20 cellular contexts compared by ENCODE assay signal in genomic region chr3:194273396-194274310, GRCh38.
A peak's percentile ranks its signal among the peaks of the same experiment; 100 is the strongest.
DNase-seq lines count a peak whose midpoint lies in the region; ATAC-seq and TF ChIP-seq lines count a peak whose summit lies in the region.
"Had no signal": no experiment of that assay in that cellular context is flagged by ENCODE, and none has a peak within 500 bp of the region (broad histone marks: within the 10 kb centered on the region; RNA-seq: fewer than 3 reads in every experiment).

No MANE protein-coding gene starts in this region.

- intact Hi-C loops in left ventricle myocardium inferior (cut with micrococcal nuclease) = no loop called here
- intact Hi-C loops in left cardiac atrium (cut with DNase I) = loop anchor here in 1 of 2 donors (5.0 kb wide), 1 partner anchor 34 kb away; no protein-coding TSS in a partner anchor
- intact Hi-C loops in upper lobe of right lung (cut with DNase I) = no loop called here

- H3K36me3 Mint-ChIP-seq in neural crest cell (ENCODE audit: low read depth) (peaks cover 2% of the 10 kb centered on the region), glutamatergic neuron (ENCODE audit: unreplicated experiment) (no peaks in the 10 kb centered on the region)
- H3K36me3 Mint-ChIP-seq: activated CD4-positive, alpha-beta memory T cell treated with anti-CD3 and anti-CD28 coated beads for 36 hours; CD4-positive, CD25-positive, alpha-beta regulatory T cell; stimulated activated memory B cell treated with anti-CD40 and anti-IgM and Interleukin-4, amounts not matched to agents 10 μg/mL and 1 μg/mL and 100 μg/mL, for 72 hours had no signal

- ATAC-seq in left cardiac atrium (no peak), upper lobe of right lung (no peak), HG02938 (IDR thresholded peaks at IDR 0.05; ENCODE audit: unreplicated experiment) (no peak)
- ATAC-seq: activated T-cell treated with anti-CD3 and anti-CD28 coated beads, Interleukin-2, amount 50 U/mL, for 72 hours; gastrocnemius medialis; stimulated activated memory B cell treated with anti-CD40 and anti-IgM and Interleukin-4, amounts not matched to agents 10 μg/mL and 1 μg/mL and 100 μg/mL, for 72 hours had no signal

- H3K27me3 ChIP-seq in left ventricle myocardium inferior (ENCODE audit: low read depth) = peaks cover 6% of the 10 kb centered on the region
- no peaks in the 10 kb centered on the region for H3K27me3 ChIP-seq in upper lobe of right lung
- H3K27me3 ChIP-seq: gastrocnemius medialis, Peyer's patch had no signal

- H3K27ac Mint-ChIP-seq in neural crest cell (ENCODE audit: unreplicated experiment) = no peak overlapping the region
- H3K27ac Mint-ChIP-seq in glutamatergic neuron (ENCODE audit: unreplicated experiment) = no peak overlapping the region
- H3K27ac Mint-ChIP-seq: activated CD4-positive, alpha-beta memory T cell treated with anti-CD3 and anti-CD28 coated beads for 36 hours; activated T-cell treated with anti-CD3 and anti-CD28 coated beads, Interleukin-2, amount 50 U/mL, for 72 hours; stimulated activated memory B cell treated with anti-CD40 and anti-IgM and Interleukin-4, amounts not matched to agents 10 μg/mL and 1 μg/mL and 100 μg/mL, for 72 hours had no signal

- peaks cover 72% of the 10 kb centered on the region for H3K4me1 ChIP-seq in left ventricle myocardium inferior
- peaks cover 56% of the 10 kb centered on the region for H3K4me1 ChIP-seq in upper lobe of right lung

- H3K9me3 Mint-ChIP-seq in neural crest cell (no peaks in the 10 kb centered on the region), glutamatergic neuron (ENCODE audit: unreplicated experiment) (peaks cover 13% of the 10 kb centered on the region)
- H3K9me3 Mint-ChIP-seq: activated CD4-positive, alpha-beta memory T cell treated with anti-CD3 and anti-CD28 coated beads for 36 hours; stimulated activated memory B cell treated with anti-CD40 and anti-IgM and Interleukin-4, amounts not matched to agents 10 μg/mL and 1 μg/mL and 100 μg/mL, for 72 hours had no signal

- H3K27me3 Mint-ChIP-seq in neural crest cell (ENCODE audit: low read depth) (peaks cover 46% of the 10 kb centered on the region), glutamatergic neuron (ENCODE audit: unreplicated experiment) (peaks cover 9% of the 10 kb centered on the region)

- H3K4me1 Mint-ChIP-seq in neural crest cell (peaks cover 84% of the 10 kb centered on the region), glutamatergic neuron (ENCODE audit: low read depth, unreplicated experiment) (peaks cover 20% of the 10 kb centered on the region)

- no peaks in the 10 kb centered on the region for H3K9me3 ChIP-seq in left ventricle myocardium inferior (replicated peaks)
- no peaks in the 10 kb centered on the region for H3K9me3 ChIP-seq in upper lobe of right lung
- H3K9me3 ChIP-seq: gastrocnemius medialis, Peyer's patch had no signal

- DNase-seq in left ventricle myocardium inferior = no peak
- no peak for DNase-seq in left cardiac atrium
- peak; percentile 45 for DNase-seq in ecto neural progenitor cell (ENCODE audit: low spot score)
- no peak for DNase-seq in neural crest cell (ENCODE audit: low read depth, low spot score)
- DNase-seq in upper lobe of right lung = peak; percentile 61
- DNase-seq in activated naive CD4-positive, alpha-beta T cell treated with Interleukin-2 at 50 U/mL for 16 hours = no peak
- no peak for DNase-seq in glutamatergic neuron
- DNase-seq: activated T-cell treated with anti-CD3 and anti-CD28 coated beads, Interleukin-2, amount 50 U/mL, for 72 hours; amniotic stem cell; CD4-positive, CD25-positive, alpha-beta regulatory T cell; gastrocnemius medialis; IMR-90; midbrain; NCI-H2081 treated with DMSO at 0.1 percent for 48 hours; Peyer's patch had no signal

- H3K4me3 Mint-ChIP-seq in neural crest cell (peak overlapping the region; percentile 60), glutamatergic neuron (ENCODE audit: unreplicated experiment) (no peak overlapping the region)
- H3K4me3 Mint-ChIP-seq: activated CD4-positive, alpha-beta memory T cell treated with anti-CD3 and anti-CD28 coated beads for 36 hours; activated T-cell treated with anti-CD3 and anti-CD28 coated beads, Interleukin-2, amount 50 U/mL, for 72 hours; CD4-positive, CD25-positive, alpha-beta regulatory T cell; stimulated activated memory B cell treated with anti-CD40 and anti-IgM and Interleukin-4, amounts not matched to agents 10 μg/mL and 1 μg/mL and 100 μg/mL, for 72 hours had no signal

- H3K36me3 ChIP-seq in left ventricle myocardium inferior (no peaks in the 10 kb centered on the region), upper lobe of right lung (no peaks in the 10 kb centered on the region)
- H3K36me3 ChIP-seq: gastrocnemius medialis, Peyer's patch had no signal

- TF ChIP-seq CTCF in left ventricle myocardium inferior (IDR thresholded peaks at IDR 0.05; ENCODE audit: borderline replicate concordance) (no peak), neural crest cell (conservative IDR thresholded peaks at IDR 0.05) (no peak), upper lobe of right lung (IDR thresholded peaks at IDR 0.05) (no peak), glutamatergic neuron (IDR thresholded peaks at IDR 0.05; ENCODE audit: partially characterized antibody, unreplicated experiment) (no peak)

- H3K27ac ChIP-seq in left ventricle myocardium inferior (replicated peaks) = peak overlapping the region; percentile 96
- H3K27ac ChIP-seq in upper lobe of right lung = no peak overlapping the region
- H3K27ac ChIP-seq: Peyer's patch, VCaP had no signal

- no peak overlapping the region for H3K4me3 ChIP-seq in left ventricle myocardium inferior
- no peak overlapping the region for H3K4me3 ChIP-seq in upper lobe of right lung
- H3K4me3 ChIP-seq: gastrocnemius medialis, Peyer's patch, smooth muscle cell had no signal

Comparison
In these comparisons a context has a peak if more than half of its experiments do, and no peak if none do; other contexts are left out.
1. DNase-seq: peak in ecto neural progenitor cell (single experiment) and upper lobe of right lung (single experiment); none in left ventricle myocardium inferior (single experiment), left cardiac atrium (single experiment), neural crest cell (single experiment), activated naive CD4-positive, alpha-beta T cell treated with Interleukin-2 at 50 U/mL for 16 hours (single experiment) and glutamatergic neuron (single experiment).